Comparison of ENCODE assay signal across 16 cellular contexts in genomic region chr3:13200951-13201350, GRCh38.
DNase-seq lines count a peak whose midpoint lies in the region; ATAC-seq and TF ChIP-seq lines count a peak whose summit lies in the region.
"Had no signal": no experiment of that assay in that cellular context is flagged by ENCODE, and none has a peak within 500 bp of the region (broad histone marks: within the 10 kb centered on the region; RNA-seq: fewer than 3 reads in every experiment).

No MANE protein-coding gene starts in this region.

- TF ChIP-seq CTCF in GM12864 (IDR thresholded peaks at IDR 0.05; ENCODE audit: low read depth, low read length, missing control alignments) (peak; percentile 13), RWPE2 (IDR thresholded peaks at IDR 0.05; ENCODE audit: poor library complexity, severe bottlenecking) (peak; percentile 8), foreskin fibroblast (IDR thresholded peaks at IDR 0.05; ENCODE audit: low read depth, low read length) (no peak)

- no peaks in the 10 kb centered on the region for H3K9me3 ChIP-seq in RWPE2 (ENCODE audit: severe bottlenecking)
- H3K9me3 ChIP-seq: gastrocnemius medialis, Peyer's patch had no signal

- DNase-seq in ACHN, result peak; percentile 25
- no peak for DNase-seq in GM12864 (ENCODE audit: low read depth)
- no peak for DNase-seq in RWPE2 (ENCODE audit: low spot score)
- peak; percentile 35 for DNase-seq in iPS DF 19.7 (ENCODE audit: low read depth, low spot score)
- no peak for DNase-seq in T-helper 1 cell
- no peak for DNase-seq in foreskin fibroblast
- DNase-seq in dedifferentiated amniotic fluid mesenchymal stem cell (ENCODE audit: extremely low spot score), result no peak
- DNase-seq: CD4-positive, alpha-beta memory T cell; gastrocnemius medialis; HCEC 1CT; NCI-H2171 treated with DMSO at 0.1 percent for 48 hours; stimulated activated naive CD4-positive, alpha-beta T cell; T-helper 9 cell had no signal

- H3K27me3 ChIP-seq in RWPE2 (ENCODE audit: insufficient read depth, poor library complexity, severe bottlenecking), result peaks cover 17% of the 10 kb centered on the region
- H3K27me3 ChIP-seq: Peyer's patch had no signal

- no peaks in the 10 kb centered on the region for H3K36me3 ChIP-seq in RWPE2 (ENCODE audit: low read depth)
- H3K36me3 ChIP-seq: gastrocnemius medialis, Peyer's patch had no signal

- in situ Hi-C loops in ACHN (cut with HindIII; ENCODE audit: low pct_ligation_motif_present, low pct_unique_long_range_greater_than_20kb, low sequenced_read_pairs), result no loop called here

- H3K4me3 ChIP-seq in GM12864 (ENCODE audit: low read depth, low read length), result no peak overlapping the region
- H3K4me3 ChIP-seq in RWPE2 (ENCODE audit: severe bottlenecking), result no peak overlapping the region
- H3K4me3 ChIP-seq in foreskin fibroblast (ENCODE audit: low read depth in 1 of 2, low read length in 2 of 2), result no peak overlapping the region
- H3K4me3 ChIP-seq: gastrocnemius medialis, lung, Peyer's patch had no signal

- no peaks in the 10 kb centered on the region for H3K4me1 ChIP-seq in RWPE2 (ENCODE audit: insufficient read depth, poor library complexity, severe bottlenecking)
- H3K4me1 ChIP-seq: gastrocnemius medialis, Peyer's patch had no signal

- H3K27ac ChIP-seq in RWPE2 (ENCODE audit: poor library complexity, severe bottlenecking), result no peak overlapping the region
- H3K27ac ChIP-seq: gastrocnemius medialis, Peyer's patch had no signal

- ATAC-seq in RWPE2 (ENCODE audit: low read depth), result no peak
- no peak for ATAC-seq in HG02981 (IDR thresholded peaks at IDR 0.05; ENCODE audit: unreplicated experiment)
- ATAC-seq: gastrocnemius medialis had no signal

Comparison
In these comparisons a context has a peak if more than half of its experiments do, and no peak if none do; other contexts are left out.
1. DNase-seq: peak in ACHN (single experiment) and iPS DF 19.7 (single experiment); none in GM12864 (single experiment), RWPE2 (single experiment), T-helper 1 cell (0 of 5), foreskin fibroblast (0 of 2) and dedifferentiated amniotic fluid mesenchymal stem cell (single experiment).